1 cellular context compared by ENCODE assay signal in genomic region chr21:31872072-31872451, GRCh38.
TF ChIP-seq lines count a peak whose summit lies in the region.

No MANE protein-coding gene starts in this region.

TF ChIP-seq in SK-N-SH treated with all-trans-retinoic acid at 6 μM for 48 hours, 23 proteins besides CTCF, POLR2A, EP300 and RAD21 (continued from another document):
- TF ChIP-seq CREB5 (CRISPR knock-in tag; IDR thresholded peaks at IDR 0.05; ENCODE audit: low read depth) (no peak), BACH2 (CRISPR knock-in tag; IDR thresholded peaks at IDR 0.05; ENCODE audit: borderline replicate concordance) (no peak), PPARA (CRISPR knock-in tag; IDR thresholded peaks at IDR 0.05; ENCODE audit: borderline replicate concordance) (no peak), CSRNP3 (CRISPR knock-in tag; IDR thresholded peaks at IDR 0.05) (no peak), ARNTL (CRISPR knock-in tag; IDR thresholded peaks at IDR 0.05; ENCODE audit: borderline replicate concordance, low read depth) (no peak), SNAI2 (CRISPR knock-in tag; IDR thresholded peaks at IDR 0.05) (no peak), RARB (CRISPR knock-in tag; IDR thresholded peaks at IDR 0.05) (no peak), ZFP3 (CRISPR knock-in tag; IDR thresholded peaks at IDR 0.05) (no peak), ZNF565 (CRISPR knock-in tag; conservative IDR thresholded peaks at IDR 0.05; ENCODE audit: low read depth) (no peak), ZFP30 (CRISPR knock-in tag; IDR thresholded peaks at IDR 0.05) (no peak), OSR1 (CRISPR knock-in tag; IDR thresholded peaks at IDR 0.05) (no peak)
TF ChIP-seq in SK-N-SH treated with all-trans-retinoic acid at 6 μM for 48 hours: peak in this region for 0.
